Comparison of ENCODE assay signal across 30 cellular contexts in the genomic region with DNA sequence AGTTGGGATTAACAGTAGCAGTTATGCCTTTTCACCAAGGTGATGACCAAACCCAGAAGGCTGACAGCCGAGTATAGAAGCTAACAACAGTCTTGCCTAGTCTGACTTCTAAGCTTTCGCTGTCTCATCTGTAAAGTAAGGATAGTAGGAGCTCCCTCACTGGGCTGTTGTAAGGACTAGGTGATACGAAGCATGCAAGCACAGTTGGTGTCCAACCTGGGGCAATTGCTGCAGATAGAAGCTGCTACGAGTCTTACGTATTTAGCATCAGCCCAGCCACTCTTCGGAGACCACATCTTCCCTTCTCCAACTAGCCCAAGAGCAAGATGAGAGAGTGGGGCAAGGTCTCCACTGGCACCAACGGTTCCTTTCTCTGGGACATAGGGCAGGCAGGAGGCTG. TPM values are rescaled to one million over a fixed set of nuclear protein-coding genes. Genes with fewer than 3 reads are reported as not detected.
"Had no signal": no experiment of that assay in that cellular context is flagged by ENCODE, and none has a peak within 500 bp of the region (broad histone marks: within the 10 kb centered on the region; RNA-seq: fewer than 3 reads in every experiment).

No MANE protein-coding gene starts in this region.

- ATAC-seq: esophagus mucosa; foreskin keratinocyte; gastroesophageal sphincter; heart left ventricle; left lobe of liver; natural killer cell; stimulated activated memory B cell treated with anti-CD40 and anti-IgM and Interleukin-4, amounts not matched to agents 10 μg/mL and 1 μg/mL and 100 μg/mL, for 72 hours; upper lobe of right lung had no signal

- H3K27me3 Mint-ChIP-seq: memory B cell; stimulated activated memory B cell treated with anti-CD40 and anti-IgM and Interleukin-4, amounts not matched to agents 10 μg/mL and 1 μg/mL and 100 μg/mL, for 72 hours; stimulated activated naive CD8-positive, alpha-beta T cell treated with anti-CD3 and anti-CD28 coated beads, Interleukin-15, Interleukin-2, amounts not matched to agents 100 ng/mL and 50 ng/mL, for 24 hours had no signal

- H3K27ac ChIP-seq: coronary artery, dorsolateral prefrontal cortex, epithelial cell of prostate, foreskin keratinocyte, gastroesophageal sphincter, heart left ventricle, hepatocyte, prostate gland, right atrium auricular region, sigmoid colon, thoracic aorta, transverse colon, upper lobe of right lung, uterus had no signal

- H3K9me3 Mint-ChIP-seq: memory B cell; natural killer cell; neural crest cell; stimulated activated memory B cell treated with anti-CD40 and anti-IgM and Interleukin-4, amounts not matched to agents 10 μg/mL and 1 μg/mL and 100 μg/mL, for 72 hours; stimulated activated naive CD8-positive, alpha-beta T cell treated with anti-CD3 and anti-CD28 coated beads, Interleukin-15, Interleukin-2, amounts not matched to agents 100 ng/mL and 50 ng/mL, for 24 hours had no signal

- H3K36me3 Mint-ChIP-seq: natural killer cell had no signal

- H3K27ac Mint-ChIP-seq: memory B cell; natural killer cell; stimulated activated memory B cell treated with anti-CD40 and anti-IgM and Interleukin-4, amounts not matched to agents 10 μg/mL and 1 μg/mL and 100 μg/mL, for 72 hours; stimulated activated naive CD8-positive, alpha-beta T cell treated with anti-CD3 and anti-CD28 coated beads, Interleukin-15, Interleukin-2, amounts not matched to agents 100 ng/mL and 50 ng/mL, for 24 hours had no signal

- H3K27me3 ChIP-seq: foreskin keratinocyte, gastroesophageal sphincter, heart left ventricle, hepatocyte, right atrium auricular region, sigmoid colon, transverse colon, upper lobe of right lung, uterus had no signal

- H3K4me3 Mint-ChIP-seq: memory B cell; natural killer cell; neural crest cell; stimulated activated memory B cell treated with anti-CD40 and anti-IgM and Interleukin-4, amounts not matched to agents 10 μg/mL and 1 μg/mL and 100 μg/mL, for 72 hours; stimulated activated naive CD8-positive, alpha-beta T cell treated with anti-CD3 and anti-CD28 coated beads, Interleukin-15, Interleukin-2, amounts not matched to agents 100 ng/mL and 50 ng/mL, for 24 hours had no signal

- H3K36me3 ChIP-seq: gastroesophageal sphincter, heart left ventricle, prostate gland, right atrium auricular region, sigmoid colon, thoracic aorta, transverse colon, upper lobe of right lung, uterus had no signal

- H3K4me3 ChIP-seq: coronary artery, dorsolateral prefrontal cortex, gastroesophageal sphincter, heart left ventricle, hepatocyte, lung, prostate gland, right atrium auricular region, sigmoid colon, thoracic aorta, transverse colon, upper lobe of right lung, uterus had no signal

- H3K9me3 ChIP-seq: gastroesophageal sphincter, heart left ventricle, prostate gland, right atrium auricular region, sigmoid colon, thoracic aorta, transverse colon, upper lobe of right lung, uterus had no signal

- FAIRE-seq: keratinocyte had no signal

- H3K4me2 ChIP-seq: hepatocyte had no signal

- H3K4me1 ChIP-seq: foreskin keratinocyte, gastroesophageal sphincter, heart left ventricle, prostate gland, right atrium auricular region, upper lobe of right lung, uterus had no signal

- H3K4me1 Mint-ChIP-seq: natural killer cell had no signal

- DNase-seq: dorsolateral prefrontal cortex; effector CD4-positive, alpha-beta T cell; foreskin keratinocyte; heart left ventricle; natural killer cell; sigmoid colon; stimulated activated CD4-positive, alpha-beta T cell treated with anti-CD3 and anti-CD28 coated beads, Interleukin-2, amount 100 ng/mL, for 24 hours; stimulated activated CD4-positive, alpha-beta T cell treated with anti-CD3 and anti-CD28 coated beads, Interleukin-4, amount 100 ng/mL, for 4 hours; transverse colon; upper lobe of right lung; uterus had no signal

RNA-seq across cellular contexts. Expression of gene AMDHD1, which starts 47.0 kb away (rescaled TPM):
- total RNA-seq: osteocyte had no signal

RNA-seq across cellular contexts. Expression of gene CCDC38, which starts 47.7 kb away (rescaled TPM):
- total RNA-seq: esophagus mucosa, fibroblast of lung, foreskin keratinocyte, gastroesophageal sphincter, hepatocyte, mononuclear cell, neural crest cell, osteocyte, right atrium auricular region, sigmoid colon, skeletal muscle tissue, thoracic aorta, transverse colon, upper lobe of right lung had no signal
